Comparison of ENCODE assay signal across 28 cellular contexts in the genomic region with DNA sequence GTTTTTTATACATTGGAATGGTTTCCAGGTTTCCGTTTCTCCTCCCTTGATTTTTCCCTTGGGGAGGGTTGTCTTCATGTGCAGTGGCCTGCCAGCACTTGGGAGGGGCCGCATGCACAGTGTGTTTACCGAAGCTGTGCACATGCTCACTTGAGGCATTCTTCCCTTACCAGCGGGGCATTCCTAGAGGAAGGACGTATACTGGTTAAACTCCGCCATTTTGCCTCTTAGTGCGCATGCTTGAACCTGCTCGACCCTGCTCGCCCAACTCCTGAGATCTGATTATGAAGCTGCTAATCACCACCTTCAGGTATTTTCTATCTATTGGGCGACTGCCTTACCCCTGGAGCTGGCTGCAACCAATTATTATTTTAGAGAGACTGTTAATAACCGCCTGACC.
"Had no signal": no experiment of that assay in that cellular context is flagged by ENCODE, and none has a peak within 500 bp of the region (broad histone marks: within the 10 kb centered on the region; RNA-seq: fewer than 3 reads in every experiment).

No MANE protein-coding gene starts in this region.

- H3K9me3 ChIP-seq: ovary, psoas muscle, right lobe of liver, sigmoid colon, stomach, tibial artery, transverse colon, upper lobe of left lung, vagina had no signal

- H3K4me1 ChIP-seq: parathyroid adenoma, psoas muscle, right lobe of liver, sigmoid colon, stomach, tibial artery, transverse colon, upper lobe of left lung, vagina had no signal

- FAIRE-seq: small intestine, urothelium cell line had no signal

- DNase-seq: naive thymus-derived CD8-positive, alpha-beta T cell; nephron progenitor cell; occipital lobe; ovary; posterior cingulate gyrus; psoas muscle; right cardiac atrium; right lobe of liver; sigmoid colon; small intestine; stimulated activated CD4-positive, alpha-beta T cell treated with anti-CD3 and anti-CD28 coated beads, Interleukin-15, amount 100 ng/mL, for 24 hours; stimulated activated CD4-positive, alpha-beta T cell treated with anti-CD3 and anti-CD28 coated beads, Interleukin-2, amount 100 ng/mL, for 24 hours; stimulated activated CD4-positive, alpha-beta T cell treated with anti-CD3 and anti-CD28 coated beads, Interleukin-2, amount 100 ng/mL, for 48 hours; stimulated activated CD4-positive, alpha-beta T cell treated with anti-CD3 and anti-CD28 coated beads, Interleukin-4, amount 100 ng/mL, for 24 hours; stimulated activated naive B cell treated with anti-CD40 and anti-IgM and Interleukin-4, amounts not matched to agents 10 μg/mL and 1 μg/mL and 100 μg/mL, for 72 hours; stimulated activated naive CD4-positive, alpha-beta T cell treated with Interleukin-2 at 50 U/mL for 16 hours; stomach; tibial artery; transverse colon; upper lobe of left lung had no signal

- H3K36me3 Mint-ChIP-seq: natural killer cell treated with Interleukin-12 subunit alpha and Interleukin-12 subunit beta and Interleukin-15 and Interleukin-18, amount 100 ng/mL, for 72 hours; stimulated activated effector memory CD8-positive, alpha-beta T cell treated with anti-CD3 and anti-CD28 coated beads, Interleukin-12 subunit alpha, Interleukin-12 subunit beta, amount 100 ng/mL, for 72 hours; stimulated activated naive B cell treated with anti-CD40 and anti-IgM and Interleukin-4, amounts not matched to agents 10 μg/mL and 1 μg/mL and 100 μg/mL, for 72 hours had no signal

- H3K79me2 ChIP-seq: parathyroid adenoma had no signal

- H3K9me3 Mint-ChIP-seq: stimulated activated effector memory CD8-positive, alpha-beta T cell treated with anti-CD3 and anti-CD28 coated beads, Interleukin-12 subunit alpha, Interleukin-12 subunit beta, amount 100 ng/mL, for 72 hours; stimulated activated naive CD8-positive, alpha-beta T cell treated with anti-CD3 and anti-CD28 coated beads, Interleukin-15, Interleukin-2, amounts not matched to agents 100 ng/mL and 50 ng/mL, for 24 hours had no signal

- H3K4me1 Mint-ChIP-seq: naive thymus-derived CD8-positive, alpha-beta T cell; nephron progenitor cell; neural crest cell; stimulated activated effector memory CD8-positive, alpha-beta T cell treated with anti-CD3 and anti-CD28 coated beads, Interleukin-12 subunit alpha, Interleukin-12 subunit beta, amount 100 ng/mL, for 72 hours; stimulated activated naive B cell treated with anti-CD40 and anti-IgM and Interleukin-4, amounts not matched to agents 10 μg/mL and 1 μg/mL and 100 μg/mL, for 72 hours had no signal

- H3K4me3 ChIP-seq: ovary, psoas muscle, right lobe of liver, sigmoid colon, stomach, tibial artery, transverse colon, upper lobe of left lung, vagina had no signal

- H3K27ac Mint-ChIP-seq: naive thymus-derived CD8-positive, alpha-beta T cell; natural killer cell treated with Interleukin-12 subunit alpha and Interleukin-12 subunit beta and Interleukin-15 and Interleukin-18, amount 100 ng/mL, for 72 hours; nephron progenitor cell; progenitor cell of endocrine pancreas; stimulated activated effector memory CD8-positive, alpha-beta T cell treated with anti-CD3 and anti-CD28 coated beads, Interleukin-12 subunit alpha, Interleukin-12 subunit beta, amount 100 ng/mL, for 72 hours; stimulated activated naive B cell treated with anti-CD40 and anti-IgM and Interleukin-4, amounts not matched to agents 10 μg/mL and 1 μg/mL and 100 μg/mL, for 72 hours; stimulated activated naive CD8-positive, alpha-beta T cell treated with anti-CD3 and anti-CD28 coated beads, Interleukin-15, Interleukin-2, amounts not matched to agents 100 ng/mL and 50 ng/mL, for 24 hours had no signal

- H3K9ac ChIP-seq: parathyroid adenoma had no signal

- H3K27ac ChIP-seq: ovary, parathyroid adenoma, psoas muscle, right lobe of liver, sigmoid colon, stomach, tibial artery, transverse colon, upper lobe of left lung, vagina had no signal

- H2AFZ ChIP-seq: parathyroid adenoma had no signal

- H3K4me3 Mint-ChIP-seq: naive thymus-derived CD8-positive, alpha-beta T cell; natural killer cell treated with Interleukin-12 subunit alpha and Interleukin-12 subunit beta and Interleukin-15 and Interleukin-18, amount 100 ng/mL, for 72 hours; nephron progenitor cell; neural crest cell; stimulated activated effector memory CD8-positive, alpha-beta T cell treated with anti-CD3 and anti-CD28 coated beads, Interleukin-12 subunit alpha, Interleukin-12 subunit beta, amount 100 ng/mL, for 72 hours; stimulated activated naive B cell treated with anti-CD40 and anti-IgM and Interleukin-4, amounts not matched to agents 10 μg/mL and 1 μg/mL and 100 μg/mL, for 72 hours; stimulated activated naive CD8-positive, alpha-beta T cell treated with anti-CD3 and anti-CD28 coated beads, Interleukin-15, Interleukin-2, amounts not matched to agents 100 ng/mL and 50 ng/mL, for 24 hours had no signal

- ATAC-seq: naive thymus-derived CD8-positive, alpha-beta T cell; natural killer cell treated with Interleukin-12 subunit alpha and Interleukin-12 subunit beta and Interleukin-15 and Interleukin-18, amount 100 ng/mL, for 72 hours; psoas muscle; right cardiac atrium; right lobe of liver; stimulated activated effector memory CD8-positive, alpha-beta T cell treated with anti-CD3 and anti-CD28 coated beads, Interleukin-12 subunit alpha, Interleukin-12 subunit beta, amount 100 ng/mL, for 72 hours; stimulated activated naive B cell treated with anti-CD40 and anti-IgM and Interleukin-4, amounts not matched to agents 10 μg/mL and 1 μg/mL and 100 μg/mL, for 72 hours had no signal

- H3K27me3 Mint-ChIP-seq: progenitor cell of endocrine pancreas; stimulated activated naive CD8-positive, alpha-beta T cell treated with anti-CD3 and anti-CD28 coated beads, Interleukin-15, Interleukin-2, amounts not matched to agents 100 ng/mL and 50 ng/mL, for 24 hours had no signal

- H3K27me3 ChIP-seq: ovary, right lobe of liver, sigmoid colon, stomach, tibial artery, transverse colon, upper lobe of left lung, vagina had no signal

- H3K36me3 ChIP-seq: ovary, right lobe of liver, sigmoid colon, stomach, tibial artery, transverse colon, upper lobe of left lung, vagina had no signal
